Comparison of ENCODE assay signal across 6 cellular contexts in genomic region chr16:28377108-28377625, GRCh38. TPM values are rescaled to one million over a fixed set of nuclear protein-coding genes. Genes with fewer than 3 reads are reported as not detected.
"Had no signal": no experiment of that assay in that cellular context is flagged by ENCODE, and none has a peak within 500 bp of the region (broad histone marks: within the 10 kb centered on the region; RNA-seq: fewer than 3 reads in every experiment).

No MANE protein-coding gene starts in this region.

RNA-seq across cellular contexts. Expression of gene NPIPB6, which starts 13.9 kb away (rescaled TPM):
- total RNA-seq: dermis blood vessel endothelial cell, fibroblast of villous mesenchyme, kidney epithelial cell, mononuclear cell had no signal
- polyA plus RNA-seq: endothelial cell of umbilical vein, liver had no signal
